ENCODE assay signal across 17 cellular contexts in the genomic region with DNA sequence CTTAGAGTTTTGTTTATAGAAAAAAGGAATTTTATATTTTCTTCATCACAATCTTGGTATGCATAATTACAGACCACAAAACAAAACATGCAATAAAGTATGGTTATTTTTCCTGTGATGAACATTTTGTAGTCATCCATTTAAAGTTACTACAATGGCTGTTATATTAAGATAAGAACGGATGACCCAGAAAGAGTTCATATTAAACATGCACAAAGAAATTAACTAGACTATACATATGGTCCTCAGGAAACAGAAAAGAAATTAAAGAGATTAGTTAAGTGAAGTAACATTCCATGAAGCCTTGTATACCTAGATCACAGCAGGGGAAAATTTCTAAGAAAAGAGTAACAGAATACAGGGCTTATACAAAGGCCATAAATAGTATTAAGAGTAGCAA. TPM values are rescaled to one million over a fixed set of nuclear protein-coding genes. Genes with fewer than 3 reads are reported as not detected.
DNase-seq lines count a peak whose midpoint lies in the region; FAIRE-seq and TF ChIP-seq lines count a peak whose summit lies in the region.
"Had no signal": no experiment of that assay in that cellular context is flagged by ENCODE, and none has a peak within 500 bp of the region (broad histone marks: within the 10 kb centered on the region; RNA-seq: fewer than 3 reads in every experiment).

No MANE protein-coding gene starts in this region.

- TF ChIP-seq POLR2A in vagina (IDR thresholded peaks at IDR 0.05), result no peak

- no peaks in the 10 kb centered on the region for H3K9me3 ChIP-seq in vagina
- H3K9me3 ChIP-seq: HAP-1 had no signal

- intact Hi-C loops in activated T-helper 2 cell treated with anti-CD3 and anti-CD28 coated beads, Interferon-gamma antibody, Interleukin-2, Interleukin-4, amounts not matched to agents 10 μg/mL and 5 μg/mL and 100 μg/mL, durations not matched to agents 14 hours and 24 hours and 36 hours (cut with micrococcal nuclease), result no loop called here
- intact Hi-C loops in vagina (cut with DNase I), result no loop called here

- DNase-seq in BJ (ENCODE audit: low read depth), result peak; percentile 4
- DNase-seq in GM18507 (ENCODE audit: extremely low spot score, insufficient read length, low read depth), result no peak
- DNase-seq in activated T-helper 2 cell treated with anti-CD3 and anti-CD28 coated beads, Interferon-gamma antibody, Interleukin-2, Interleukin-4, amounts not matched to agents 10 μg/mL and 5 μg/mL and 100 μg/mL, durations not matched to agents 14 hours and 24 hours and 36 hours (ENCODE audit: low spot score), result no peak
- DNase-seq in fibroblast of villous mesenchyme (ENCODE audit: low read depth), result peak; percentile 57
- no peak for DNase-seq in activated CD4-positive, alpha-beta T cell treated with anti-CD3 and anti-CD28 coated beads, Interleukin-2, amount 50 U/mL, for 1 hour
- no peak for DNase-seq in vagina (ENCODE audit: extremely low spot score in 2 of 2)
- DNase-seq in NCI-H345 treated with DMSO at 0.1 percent for 48 hours (lab: John Stamatoyannopoulos, UW; ENCODE audit: unreplicated experiment), result no peak
- DNase-seq: ACHN; C1 segment of cervical spinal cord; Calu3; CD4-positive, alpha-beta T cell; DMS 273 treated with DMSO at 0.1 percent for 48 hours had no signal

- no peak overlapping the region for H3K27ac ChIP-seq in vagina
- H3K27ac ChIP-seq: HL-60 had no signal

- H3K27ac Mint-ChIP-seq in activated T-helper 2 cell treated with anti-CD3 and anti-CD28 coated beads, Interferon-gamma antibody, Interleukin-2, Interleukin-4, amounts not matched to agents 10 μg/mL and 5 μg/mL and 100 μg/mL, durations not matched to agents 14 hours and 24 hours and 36 hours, result peak overlapping the region; percentile 28
- H3K27ac Mint-ChIP-seq: CD4-positive, alpha-beta T cell had no signal

- peak; percentile 52 for FAIRE-seq in GM18507 (lab: Jason Lieb, UNC)
- FAIRE-seq: GM12891, H1, K562 had no signal

- TF ChIP-seq CTCF in BJ (IDR thresholded peaks at IDR 0.05; ENCODE audit: insufficient read depth, low read depth, low read length) (no peak), fibroblast of villous mesenchyme (IDR thresholded peaks at IDR 0.05; ENCODE audit: insufficient read depth, low read depth, low read length) (no peak), vagina (IDR thresholded peaks at IDR 0.05) (no peak)

- no peaks in the 10 kb centered on the region for H3K9me3 Mint-ChIP-seq in activated T-helper 2 cell treated with anti-CD3 and anti-CD28 coated beads, Interferon-gamma antibody, Interleukin-2, Interleukin-4, amounts not matched to agents 10 μg/mL and 5 μg/mL and 100 μg/mL, durations not matched to agents 14 hours and 24 hours and 36 hours
- H3K9me3 Mint-ChIP-seq: CD4-positive, alpha-beta T cell had no signal

- H3K4me1 Mint-ChIP-seq in activated T-helper 2 cell treated with anti-CD3 and anti-CD28 coated beads, Interferon-gamma antibody, Interleukin-2, Interleukin-4, amounts not matched to agents 10 μg/mL and 5 μg/mL and 100 μg/mL, durations not matched to agents 14 hours and 24 hours and 36 hours (ENCODE audit: low read depth), result peaks cover 2% of the 10 kb centered on the region

- H3K4me3 Mint-ChIP-seq in activated T-helper 2 cell treated with anti-CD3 and anti-CD28 coated beads, Interferon-gamma antibody, Interleukin-2, Interleukin-4, amounts not matched to agents 10 μg/mL and 5 μg/mL and 100 μg/mL, durations not matched to agents 14 hours and 24 hours and 36 hours (ENCODE audit: low read depth), result no peak overlapping the region
- H3K4me3 Mint-ChIP-seq: CD4-positive, alpha-beta T cell had no signal

- H3K27me3 Mint-ChIP-seq in activated T-helper 2 cell treated with anti-CD3 and anti-CD28 coated beads, Interferon-gamma antibody, Interleukin-2, Interleukin-4, amounts not matched to agents 10 μg/mL and 5 μg/mL and 100 μg/mL, durations not matched to agents 14 hours and 24 hours and 36 hours (ENCODE audit: low read depth), result no peaks in the 10 kb centered on the region
- H3K27me3 Mint-ChIP-seq: CD4-positive, alpha-beta T cell had no signal

- H3K4me1 ChIP-seq in vagina, result no peaks in the 10 kb centered on the region
- H3K4me1 ChIP-seq: HAP-1 had no signal

- CTCF ChIA-PET in BJ (lab: Yijun Ruan, JAX), result no interaction called here

- H3K36me3 Mint-ChIP-seq in activated T-helper 2 cell treated with anti-CD3 and anti-CD28 coated beads, Interferon-gamma antibody, Interleukin-2, Interleukin-4, amounts not matched to agents 10 μg/mL and 5 μg/mL and 100 μg/mL, durations not matched to agents 14 hours and 24 hours and 36 hours (ENCODE audit: low read depth), result peaks cover 69% of the 10 kb centered on the region

- H3K36me3 ChIP-seq in BJ (ENCODE audit: control insufficient read depth, insufficient read depth, low read length), result peaks cover 8% of the 10 kb centered on the region
- H3K36me3 ChIP-seq in vagina, result peaks cover 0 to 56% of the 10 kb centered on the region in 2 donors

- H3K4me3 ChIP-seq in BJ (ENCODE audit: low read depth, low read length) (no peak overlapping the region), fibroblast of villous mesenchyme (ENCODE audit: low read depth, low read length) (no peak overlapping the region), vagina (no peak overlapping the region)
- H3K4me3 ChIP-seq: HAP-1, K562 had no signal

- POLR2A ChIA-PET in BJ (lab: Charles Lee), result no interaction called here

- H3K27me3 ChIP-seq in BJ (ENCODE audit: control insufficient read depth, insufficient read depth, low read length), result no peaks in the 10 kb centered on the region
- no peaks in the 10 kb centered on the region for H3K27me3 ChIP-seq in vagina

RNA-seq across cellular contexts. Expression of a gene that starts 36.8 kb away (rescaled TPM):
- 7.9 and 14.2 TPM in 2 replicates for polyA plus RNA-seq in BJ (2011; rRNA removed)
- polyA minus RNA-seq in BJ (2011; rRNA and poly(A)+ RNA removed), result 19.0 and 19.2 TPM in 2 replicates
- total RNA-seq in activated T-helper 2 cell treated with anti-CD3 and anti-CD28 coated beads, Interferon-gamma antibody, Interleukin-2, Interleukin-4, amounts not matched to agents 10 μg/mL and 5 μg/mL and 100 μg/mL, durations not matched to agents 14 hours and 24 hours and 36 hours, result 93.7 and 94.2 TPM in 2 replicates
- 35.1 and 50.5 TPM in 2 replicates for total RNA-seq in fibroblast of villous mesenchyme
- total RNA-seq in vagina, result 29.0 TPM

Comparison
In these comparisons a context has a peak if more than half of its experiments do, and no peak if none do; other contexts are left out.
1. DNase-seq: peak in BJ (single experiment) and fibroblast of villous mesenchyme (single experiment); none in GM18507 (single experiment), activated T-helper 2 cell treated with anti-CD3 and anti-CD28 coated beads, Interferon-gamma antibody, Interleukin-2, Interleukin-4, amounts not matched to agents 10 μg/mL and 5 μg/mL and 100 μg/mL, durations not matched to agents 14 hours and 24 hours and 36 hours (single experiment), activated CD4-positive, alpha-beta T cell treated with anti-CD3 and anti-CD28 coated beads, Interleukin-2, amount 50 U/mL, for 1 hour (single experiment), vagina (0 of 2) and NCI-H345 treated with DMSO at 0.1 percent for 48 hours (single experiment).